20 cellular contexts compared by ENCODE assay signal in the genomic region with DNA sequence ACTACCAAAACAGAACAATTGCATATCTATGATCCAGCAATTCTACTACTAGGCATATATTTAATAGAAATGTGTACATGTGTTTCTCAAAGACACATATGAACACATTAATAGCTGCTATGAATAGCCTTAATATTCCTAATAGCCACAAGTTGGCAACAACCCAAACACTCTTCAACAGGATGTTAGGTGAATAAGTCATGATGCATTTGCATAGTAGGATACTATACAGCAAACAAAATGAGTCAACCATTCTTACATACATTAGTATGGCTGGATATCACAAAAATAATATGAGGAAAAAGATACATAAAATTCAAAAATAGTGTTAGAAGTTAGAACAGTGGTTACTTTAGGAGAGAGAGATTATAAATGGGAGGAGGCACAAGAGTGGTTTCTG.
"Had no signal": no experiment of that assay in that cellular context is flagged by ENCODE, and none has a peak within 500 bp of the region (broad histone marks: within the 10 kb centered on the region; RNA-seq: fewer than 3 reads in every experiment).

No MANE protein-coding gene starts in this region.

- DNase-seq: activated B cell treated with CpG ODN at 0.5 μM for 24 hours; activated CD4-positive, alpha-beta T cell treated with anti-CD3 and anti-CD28 coated beads for 36 hours; activated CD4-positive, alpha-beta T cell treated with anti-CD3 and anti-CD28 coated beads, Interleukin-2, amount 50 U/mL, for 4 hours; activated CD8-positive, alpha-beta memory T cell treated with anti-CD3 and anti-CD28 coated beads for 24 hours; activated CD8-positive, alpha-beta memory T cell treated with anti-CD3 and anti-CD28 coated beads, Interleukin-2, amount 50 U/mL, for 4 hours; activated naive CD8-positive, alpha-beta T cell treated with anti-CD3 and anti-CD28 coated beads for 36 hours; activated T-cell treated with anti-CD3 and anti-CD28 coated beads, Interleukin-2, amount 50 U/mL, for 24 hours; cerebellar nuclear complex; endodermal cell; erythroblast; hippocampal formation; left ventricle myocardium superior; spleen; stimulated activated CD4-positive, alpha-beta T cell treated with anti-CD3 and anti-CD28 coated beads, Interleukin-4, amount 100 ng/mL, for 1 hour; stimulated activated naive CD8-positive, alpha-beta T cell treated with anti-CD3 and anti-CD28 coated beads, Interleukin-15, Interleukin-2, amounts not matched to agents 100 U/mL and 50 U/mL, for 24 hours; T-helper 17 cell; upper lobe of left lung had no signal

- ATAC-seq: activated CD4-positive, alpha-beta T cell treated with anti-CD3 and anti-CD28 coated beads for 36 hours; activated T-helper 17 cell treated with anti-CD3 and anti-CD28 coated beads, Interleukin-2, amount 50 U/mL, for 72 hours; left ventricle myocardium superior; natural killer cell treated with Interleukin-12 subunit alpha and Interleukin-12 subunit beta and Interleukin-15 and Interleukin-18, amount 100 ng/mL, for 72 hours; stimulated activated naive CD8-positive, alpha-beta T cell treated with anti-CD3 and anti-CD28 coated beads, Interleukin-15, Interleukin-2, amounts not matched to agents 100 U/mL and 50 U/mL, for 24 hours; T-helper 17 cell had no signal

- H3K4me3 ChIP-seq: coronary artery, spleen, upper lobe of left lung had no signal
